In the genomic region with DNA sequence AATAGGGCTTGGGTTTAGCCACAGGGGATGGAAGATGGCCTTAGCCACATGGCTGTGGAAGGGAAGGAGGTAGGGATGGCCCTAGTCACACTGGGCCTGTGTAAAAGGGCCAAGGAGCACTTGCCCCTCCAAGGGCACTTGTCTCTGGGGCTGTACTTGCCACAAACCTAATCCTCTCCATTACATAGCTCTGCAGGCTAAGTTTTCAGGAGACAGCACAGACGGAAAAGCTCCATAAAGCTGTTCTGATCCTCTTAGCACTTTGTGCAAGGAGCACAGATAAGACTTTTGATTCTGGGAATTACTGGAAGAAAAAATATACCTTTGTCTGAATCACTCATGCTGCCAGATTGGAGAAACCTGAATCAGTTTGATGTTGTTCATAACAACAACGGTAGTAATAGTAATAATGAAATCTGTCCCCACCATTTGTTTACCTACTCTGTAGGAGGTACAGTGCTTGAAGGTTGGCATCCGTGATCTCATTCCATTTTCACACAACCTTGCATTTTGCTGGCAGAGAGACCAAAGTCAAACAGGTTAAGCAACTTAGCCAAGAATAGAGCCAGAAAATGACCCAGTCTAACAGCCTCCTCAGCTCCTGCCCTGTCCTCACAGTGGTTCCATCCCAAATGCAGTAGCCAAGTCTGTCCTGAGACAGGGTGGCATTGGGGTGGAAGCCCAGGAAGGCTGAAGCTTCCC, we compare ENCODE assay signal across 17 cellular contexts.
DNase-seq lines count a peak whose midpoint lies in the region; ATAC-seq and TF ChIP-seq lines count a peak whose summit lies in the region.
"Had no signal": no experiment of that assay in that cellular context is flagged by ENCODE, and none has a peak within 500 bp of the region (broad histone marks: within the 10 kb centered on the region; RNA-seq: fewer than 3 reads in every experiment).

No MANE protein-coding gene starts in this region.

- no peak overlapping the region for H2BK15ac ChIP-seq in neuronal stem cell (ENCODE audit: low read length)

- H3K9me2 ChIP-seq in PC-9 (ENCODE audit: insufficient read depth): no peaks in the 10 kb centered on the region
- H3K9me2 ChIP-seq: SK-N-SH had no signal

- no peak overlapping the region for H3K4ac ChIP-seq in neuronal stem cell (ENCODE audit: low read length)

- no peak for DNase-seq in heart right ventricle
- DNase-seq in right atrium auricular region (ENCODE audit: low spot score): no peak
- DNase-seq in PC-9: peak; percentile 74 to 95
- peak; percentile 61 for DNase-seq in kidney tubule cell (ENCODE audit: low spot score)
- no peak for DNase-seq in upper lobe of right lung
- no peak for DNase-seq in HEK293T (ENCODE audit: extremely low spot score)
- DNase-seq in activated T-cell treated with anti-CD3 and anti-CD28 coated beads for 4 hours: no peak
- DNase-seq in neuronal stem cell (ENCODE audit: low spot score): no peak
- DNase-seq: ACHN; activated effector memory CD4-positive, alpha-beta T cell treated with anti-CD3 and anti-CD28 coated beads, Interleukin-2, amount 50 U/mL, for 16 hours; anterior cingulate cortex; CD4-positive, alpha-beta memory T cell; cortex of kidney; GF-D8; SK-N-SH; tibial artery had no signal

- H3K9me3 ChIP-seq in heart right ventricle (no peaks in the 10 kb centered on the region), right atrium auricular region (no peaks in the 10 kb centered on the region), PC-9 (ENCODE audit: insufficient read depth, low read depth) (peaks cover 3% of the 10 kb centered on the region; the same call in 1 of the 2 replicates), upper lobe of right lung (no peaks in the 10 kb centered on the region), neuronal stem cell (replicated peaks in 1 of 2; ENCODE audit: control insufficient read depth in 2 of 2, insufficient read depth in 1 of 2, low read depth in 1 of 2, low read length in 2 of 2) (no peaks in the 10 kb centered on the region)
- H3K9me3 ChIP-seq: SK-N-SH, tibial artery had no signal

- H4K8ac ChIP-seq in neuronal stem cell (ENCODE audit: low read depth, low read length): no peak overlapping the region

- H3K9ac ChIP-seq in neuronal stem cell (ENCODE audit: low read depth, low read length, poor library complexity): no peak overlapping the region
- H3K9ac ChIP-seq: SK-N-SH had no signal

- H3K4me3 ChIP-seq in heart right ventricle (no peak overlapping the region), right atrium auricular region (no peak overlapping the region), PC-9 (peak overlapping the region; percentile 4; the same call in 1 of the 2 replicates), upper lobe of right lung (no peak overlapping the region), neuronal stem cell (ENCODE audit: low read length in 2 of 2) (no peak overlapping the region)
- H3K4me3 ChIP-seq: tibial artery had no signal

- no peaks in the 10 kb centered on the region for H3K79me1 ChIP-seq in neuronal stem cell (ENCODE audit: low read depth, low read length)

- H2AFZ ChIP-seq in PC-9 (no peak overlapping the region), neuronal stem cell (ENCODE audit: low read length) (no peak overlapping the region)

- intact Hi-C loops in heart right ventricle (cut with DNase I): no loop called here
- intact Hi-C loops in PC-9 (cut with micrococcal nuclease; ENCODE audit: unreplicated experiment): loop anchor here (1.0 kb wide), 4 partner anchors 19 to 134 kb away; no protein-coding TSS in a partner anchor
- intact Hi-C loops in upper lobe of right lung (cut with DNase I): no loop called here

- BruUV-seq in PC-9 (replicated peaks; lab: Mats Ljungman, UMichigan): no TSS peak

- no peak overlapping the region for H2AK5ac ChIP-seq in neuronal stem cell (ENCODE audit: low read depth, low read length)

- no peaks in the 10 kb centered on the region for H3K27me3 ChIP-seq in heart right ventricle
- no peaks in the 10 kb centered on the region for H3K27me3 ChIP-seq in right atrium auricular region
- H3K27me3 ChIP-seq in PC-9 (ENCODE audit: insufficient read depth, low read depth): no peaks in the 10 kb centered on the region
- H3K27me3 ChIP-seq in upper lobe of right lung: no peaks in the 10 kb centered on the region
- H3K27me3 ChIP-seq in neuronal stem cell (ENCODE audit: control insufficient read depth in 3 of 3, insufficient read depth in 3 of 3, low read depth in 1 of 3, low read length in 3 of 3): no peaks in the 10 kb centered on the region
- H3K27me3 ChIP-seq: tibial artery had no signal

- ATAC-seq in heart right ventricle (peak in 5 of 8 donors; percentile 14 to 67 (median 36)), upper lobe of right lung (peak; percentile 85)
- ATAC-seq: sciatic nerve had no signal

- H3K4me1 ChIP-seq in heart right ventricle (peaks cover 0 to 40% (median 9%) of the 10 kb centered on the region in 9 donors), right atrium auricular region (peaks cover 0 to 7% of the 10 kb centered on the region in 2 donors), PC-9 (replicated peaks; ENCODE audit: insufficient read depth) (peaks cover 40% of the 10 kb centered on the region), upper lobe of right lung (peaks cover 5% of the 10 kb centered on the region), neuronal stem cell (ENCODE audit: control insufficient read depth in 2 of 2, insufficient read depth in 1 of 2, low read depth in 1 of 2, low read length in 2 of 2) (peaks cover 0 to 5% of the 10 kb centered on the region in 2 donors)

- CTCF ChIA-PET in PC-9 (lab: Charles Lee): interaction anchor here (1.1 kb wide), 1 partner anchor 46 kb away, joined by 5 read pairs; no protein-coding TSS in a partner anchor
- CTCF ChIA-PET in HEK293T (lab: Yijun Ruan, JAX): no interaction called here

- H3K4me2 ChIP-seq in PC-9: peak overlapping the region; percentile 65
- H3K4me2 ChIP-seq in neuronal stem cell (ENCODE audit: insufficient read depth, low read length, poor library complexity, severe bottlenecking): no peak overlapping the region
- H3K4me2 ChIP-seq: SK-N-SH had no signal

- H3F3A ChIP-seq in PC-9 (ENCODE audit: insufficient read depth, low read depth): peaks cover 32% of the 10 kb centered on the region

- TF ChIP-seq CTCF in heart right ventricle (IDR thresholded peaks at IDR 0.05) (no peak), right atrium auricular region (IDR thresholded peaks at IDR 0.05) (no peak), PC-9 (conservative IDR thresholded peaks at IDR 0.05) (no peak), upper lobe of right lung (IDR thresholded peaks at IDR 0.05) (no peak)

- H2BK12ac ChIP-seq in neuronal stem cell (ENCODE audit: low read length): no peak overlapping the region

- WGBS in heart right ventricle, 2 donors: 70 to 82% methylated on average over 3 of the region's 3 CpGs
- no CpG with 5 or more reads among the region's 3 CpGs for WGBS in neuronal stem cell (ENCODE audit: extremely low coverage in 2 of 2, insufficient read length in 2 of 2, insufficient replicate concordance in 1 of 2), 2 donors

- POLR2A ChIA-PET in PC-9 (lab: Charles Lee; ENCODE audit: unreplicated experiment) (no interaction called here), HEK293T (lab: Yijun Ruan, JAX) (no interaction called here)

- no peak overlapping the region for H2BK120ac ChIP-seq in neuronal stem cell (ENCODE audit: low read depth, low read length)

- no peak overlapping the region for H3K18ac ChIP-seq in neuronal stem cell (ENCODE audit: low read length)

- no peak overlapping the region for H4K91ac ChIP-seq in neuronal stem cell (ENCODE audit: low read depth, low read length, poor library complexity)

- no peak overlapping the region for H3K23ac ChIP-seq in neuronal stem cell (ENCODE audit: low read depth, low read length, poor library complexity)

- no peak overlapping the region for H3K14ac ChIP-seq in neuronal stem cell (ENCODE audit: low read length)

- H3K27ac ChIP-seq in heart right ventricle: no peak overlapping the region
- no peak overlapping the region for H3K27ac ChIP-seq in right atrium auricular region
- H3K27ac ChIP-seq in PC-9: peak overlapping the region; percentile 81
- peak overlapping the region; percentile 9 for H3K27ac ChIP-seq in upper lobe of right lung
- no peak overlapping the region for H3K27ac ChIP-seq in neuronal stem cell (replicated peaks; ENCODE audit: low read length)
- H3K27ac ChIP-seq: tibial artery had no signal

- no peak overlapping the region for H2BK5ac ChIP-seq in neuronal stem cell (ENCODE audit: low read length)

- H3K36me3 ChIP-seq in heart right ventricle: no peaks in the 10 kb centered on the region
- no peaks in the 10 kb centered on the region for H3K36me3 ChIP-seq in right atrium auricular region
- 0 out of 2 replicates have a peak, but pooled peaks cover 4% of the 10 kb centered on the region for H3K36me3 ChIP-seq in PC-9 (ENCODE audit: low read depth)
- no peaks in the 10 kb centered on the region for H3K36me3 ChIP-seq in upper lobe of right lung
- no peaks in the 10 kb centered on the region for H3K36me3 ChIP-seq in neuronal stem cell (replicated peaks in 1 of 2; ENCODE audit: control insufficient read depth in 2 of 2, insufficient read depth in 2 of 2, low read length in 2 of 2)
- H3K36me3 ChIP-seq: tibial artery had no signal

- peaks cover 35% of the 10 kb centered on the region for H3K79me2 ChIP-seq in PC-9 (ENCODE audit: low read depth)

- H4K20me1 ChIP-seq in PC-9 (ENCODE audit: insufficient read depth): no peaks in the 10 kb centered on the region

TF ChIP-seq in HEK293T, 16 proteins besides CTCF, POLR2A, EP300 and RAD21:
- no peak for TF ChIP-seq FOXK2 (IDR thresholded peaks at IDR 0.05)

Comparison
In these comparisons a context has a peak if more than half of its experiments do, and no peak if none do; other contexts are left out.
1. DNase-seq: peak in PC-9 (2 of 2) and kidney tubule cell (single experiment); none in heart right ventricle (0 of 2), right atrium auricular region (single experiment), upper lobe of right lung (single experiment), HEK293T (single experiment), activated T-cell treated with anti-CD3 and anti-CD28 coated beads for 4 hours (single experiment) and neuronal stem cell (single experiment).
2. H3K27ac ChIP-seq: peak in PC-9 (single experiment) and upper lobe of right lung (single experiment); none in heart right ventricle (0 of 10), right atrium auricular region (0 of 2) and neuronal stem cell (single experiment).